Comparison of ENCODE assay signal across 1 cellular context in genomic region chr2:110204408-110205385, GRCh38.
TF ChIP-seq lines count a peak whose summit lies in the region.

Gene NPHP1, minus strand, starts transcription at chr2:110205013. Its CDS starts 45 bp downstream, at chr2:110204968.

TF ChIP-seq in H1, 55 proteins besides CTCF, POLR2A, EP300 and RAD21:
- TF ChIP-seq POLR2AphosphoS5 (IDR thresholded peaks at IDR 0.05; ENCODE audit: low read depth, low read length) (peak; percentile 57; the same call in 1 of the 2 replicates), ASH2L (IDR thresholded peaks at IDR 0.05; ENCODE audit: low read length) (peak; percentile 46), SIN3A (conservative IDR thresholded peaks at IDR 0.05 in 1 of 2, IDR thresholded peaks at IDR 0.05 in 1 of 2; ENCODE audit: low read depth in 1 of 2, low read length in 2 of 2) (peak; percentile 86 to 98; a peak in 2 of 4 replicates), KDM4A (IDR thresholded peaks at IDR 0.05; ENCODE audit: low read depth, low read length, severe bottlenecking) (peak; percentile 99), NANOG (IDR thresholded peaks at IDR 0.05; ENCODE audit: insufficient read depth, low read depth, low read length, poor library complexity, severe bottlenecking) (peak; percentile 59), GABPA (IDR thresholded peaks at IDR 0.05; ENCODE audit: borderline replicate concordance, insufficient read depth, low read length) (no peak), TAF1 (IDR thresholded peaks at IDR 0.05; ENCODE audit: low read depth, low read length) (peak; percentile 76), BACH1 (IDR thresholded peaks at IDR 0.05; ENCODE audit: low read length) (peak; percentile 66), ATF3 (IDR thresholded peaks at IDR 0.05; ENCODE audit: insufficient read depth, low read depth, low read length) (peak; percentile 94), KDM5A (IDR thresholded peaks at IDR 0.05; ENCODE audit: low read length) (0 out of 2 replicates have a peak, but pooled peaks have one; percentile 49), SP2 (IDR thresholded peaks at IDR 0.05; ENCODE audit: low read length) (no peak), SRF (IDR thresholded peaks at IDR 0.05; ENCODE audit: low read depth, low read length) (peak; percentile 89), ATF2 (IDR thresholded peaks at IDR 0.05; ENCODE audit: low read length) (no peak), HDAC2 (IDR thresholded peaks at IDR 0.05; ENCODE audit: borderline replicate concordance in 1 of 2, low read depth in 2 of 2, low read length in 2 of 2) (no peak), CEBPB (IDR thresholded peaks at IDR 0.05; ENCODE audit: low read depth, low read length) (no peak), PHF8 (conservative IDR thresholded peaks at IDR 0.05; ENCODE audit: low read depth, low read length) (peak; percentile 67; the same call in 1 of the 2 replicates), CREB1 (IDR thresholded peaks at IDR 0.05) (peak; percentile 99), TBP (IDR thresholded peaks at IDR 0.05; ENCODE audit: low read depth, low read length) (peak; percentile 48), RBBP5 (IDR thresholded peaks at IDR 0.05; ENCODE audit: borderline replicate concordance, low read depth, low read length) (peak; percentile 79; the same call in 1 of the 2 replicates), SP1 (IDR thresholded peaks at IDR 0.05; ENCODE audit: low read depth, low read length) (peak; percentile 75; the same call in 1 of the 2 replicates), RXRA (IDR thresholded peaks at IDR 0.05; ENCODE audit: insufficient read depth, low read depth, low read length) (no peak)
